In genomic region chr17:32388613-32389459, GRCh38 we compare ENCODE assay signal across 1 cellular context.
TF ChIP-seq lines count a peak whose summit lies in the region.

No MANE protein-coding gene starts in this region.

TF ChIP-seq in GM23338, 12 proteins besides CTCF, POLR2A, EP300 and RAD21 (continued from another document):
- TF ChIP-seq ZNF462 (CRISPR knock-in tag; IDR thresholded peaks at IDR 0.05) (no peak), EZH2phosphoT487 (IDR thresholded peaks at IDR 0.05; ENCODE audit: unreplicated experiment) (no peak)
